11 cellular contexts compared by ENCODE assay signal in genomic region chr13:98443329-98443728, GRCh38.
DNase-seq lines count a peak whose midpoint lies in the region; ATAC-seq, FAIRE-seq and TF ChIP-seq lines count a peak whose summit lies in the region.
"Had no signal": no experiment of that assay in that cellular context is flagged by ENCODE, and none has a peak within 500 bp of the region (broad histone marks: within the 10 kb centered on the region; RNA-seq: fewer than 3 reads in every experiment).

No MANE protein-coding gene starts in this region.

- POLR2A ChIA-PET in CD4-positive, alpha-beta T cell (lab: Charles Lee), result no interaction called here

- H3K4me3 ChIP-seq in AG10803 (ENCODE audit: low read length) (no peak overlapping the region), mesodermal cell (ENCODE audit: extremely low read depth, insufficient read depth, low read length, poor library complexity, severe bottlenecking) (no peak overlapping the region)

- H3K4me1 Mint-ChIP-seq in chondrocyte (ENCODE audit: low read depth), result peaks cover 31% of the 10 kb centered on the region
- H3K4me1 Mint-ChIP-seq in CD4-positive, alpha-beta T cell (ENCODE audit: low read depth), result peaks cover 16% of the 10 kb centered on the region

- H3K27me3 ChIP-seq in CD4-positive, alpha-beta T cell (ENCODE audit: control insufficient read depth, insufficient read depth, low read length), result no peaks in the 10 kb centered on the region

- H3K27me3 Mint-ChIP-seq in chondrocyte (ENCODE audit: low read depth), result no peaks in the 10 kb centered on the region
- no peaks in the 10 kb centered on the region for H3K27me3 Mint-ChIP-seq in CD4-positive, alpha-beta T cell

- peak; percentile 82 for DNase-seq in AG10803 (ENCODE audit: low read depth)
- DNase-seq in HTR-8/SVneo (ENCODE audit: insufficient read length, low spot score), result peak; percentile 34
- no peak for DNase-seq in chondrocyte (ENCODE audit: low spot score)
- DNase-seq in CD4-positive, alpha-beta T cell, result no peak
- DNase-seq in activated CD8-positive, alpha-beta memory T cell treated with anti-CD3 and anti-CD28 coated beads, Interleukin-2, amount 50 U/mL, for 4 hours, result no peak
- DNase-seq in activated naive CD4-positive, alpha-beta T cell treated with anti-CD3 and anti-CD28 coated beads, Interleukin-2, amount 50 U/mL, for 16 hours, result no peak
- DNase-seq: activated T-cell treated with anti-CD3 and anti-CD28 coated beads, Interleukin-2, amount 50 U/mL, for 4 hours; NCI-H2171 treated with DMSO at 0.1 percent for 48 hours; retina had no signal

- intact Hi-C loops in CD4-positive, alpha-beta T cell (cut with DNase I, micrococcal nuclease), result loop anchor here in 1 of 2 experiments (10.0 kb wide), 1 partner anchor 401 kb away; no protein-coding TSS in a partner anchor

- H3K4me3 Mint-ChIP-seq in chondrocyte (ENCODE audit: unreplicated experiment), result no peak overlapping the region
- H3K4me3 Mint-ChIP-seq in CD4-positive, alpha-beta T cell, result no peak overlapping the region
- H3K4me3 Mint-ChIP-seq: activated T-cell treated with anti-CD3 and anti-CD28 coated beads, Interleukin-2, amount 50 U/mL, for 4 hours had no signal

- H3K27ac ChIP-seq in mesodermal cell (ENCODE audit: low read depth, low read length, severe bottlenecking), result peak overlapping the region; percentile 53
- H3K27ac ChIP-seq in CD4-positive, alpha-beta T cell (ENCODE audit: low read depth, low read length), result no peak overlapping the region

- no peaks in the 10 kb centered on the region for H3K9me3 Mint-ChIP-seq in chondrocyte (ENCODE audit: low read depth)
- no peaks in the 10 kb centered on the region for H3K9me3 Mint-ChIP-seq in CD4-positive, alpha-beta T cell
- H3K9me3 Mint-ChIP-seq: activated T-cell treated with anti-CD3 and anti-CD28 coated beads, Interleukin-2, amount 50 U/mL, for 4 hours had no signal

- CTCF ChIA-PET in CD4-positive, alpha-beta T cell (lab: Charles Lee), result interaction anchor here (2.4 to 3.5 kb wide), 2 partner anchors 211 kb away, joined by 7 to 49 read pairs; no protein-coding TSS in a partner anchor

- H3K36me3 ChIP-seq in mesodermal cell (ENCODE audit: control insufficient read depth, insufficient read depth, low read length), result peaks cover 67% of the 10 kb centered on the region

- H3K9me3 ChIP-seq in mesodermal cell (ENCODE audit: control insufficient read depth, low read length), result no peaks in the 10 kb centered on the region
- no peaks in the 10 kb centered on the region for H3K9me3 ChIP-seq in CD4-positive, alpha-beta T cell (ENCODE audit: control insufficient read depth, low read length)

- 72 to 92% methylated on average over 6 to 11 of the region's 11 CpGs for WGBS in mesodermal cell (ENCODE audit: insufficient coverage in 2 of 2), 2 experiments

- peak overlapping the region; percentile 98 for H3K27ac Mint-ChIP-seq in chondrocyte (ENCODE audit: unreplicated experiment)
- no peak overlapping the region for H3K27ac Mint-ChIP-seq in CD4-positive, alpha-beta T cell

- no peak for FAIRE-seq in HTR-8/SVneo (lab: Jason Lieb, UNC)

- no peak for ATAC-seq in CD4-positive, alpha-beta T cell (ENCODE audit: poor library complexity)
- no peak for ATAC-seq in GM19467 (IDR thresholded peaks at IDR 0.05; ENCODE audit: unreplicated experiment)
- ATAC-seq: activated T-cell treated with anti-CD3 and anti-CD28 coated beads, Interleukin-2, amount 50 U/mL, for 4 hours had no signal

- TF ChIP-seq CTCF in AG10803 (conservative IDR thresholded peaks at IDR 0.05; ENCODE audit: low read length), result no peak
- TF ChIP-seq CTCF in chondrocyte (IDR thresholded peaks at IDR 0.05), result no peak
- TF ChIP-seq CTCF in CD4-positive, alpha-beta T cell (IDR thresholded peaks at IDR 0.05), result no peak

- H3K36me3 Mint-ChIP-seq in chondrocyte (ENCODE audit: low read depth), result peaks cover 29% of the 10 kb centered on the region
- peaks cover 13% of the 10 kb centered on the region for H3K36me3 Mint-ChIP-seq in CD4-positive, alpha-beta T cell (ENCODE audit: low read depth)

- peaks cover 11% of the 10 kb centered on the region for H3K4me1 ChIP-seq in mesodermal cell (ENCODE audit: control insufficient read depth, insufficient read depth, low read length, poor library complexity, severe bottlenecking)

Comparison
In these comparisons a context has a peak if more than half of its experiments do, and no peak if none do; other contexts are left out.
1. DNase-seq: peak in AG10803 (single experiment) and HTR-8/SVneo (single experiment); none in chondrocyte (single experiment), CD4-positive, alpha-beta T cell (0 of 10), activated CD8-positive, alpha-beta memory T cell treated with anti-CD3 and anti-CD28 coated beads, Interleukin-2, amount 50 U/mL, for 4 hours (single experiment) and activated naive CD4-positive, alpha-beta T cell treated with anti-CD3 and anti-CD28 coated beads, Interleukin-2, amount 50 U/mL, for 16 hours (single experiment).